In the genomic region with DNA sequence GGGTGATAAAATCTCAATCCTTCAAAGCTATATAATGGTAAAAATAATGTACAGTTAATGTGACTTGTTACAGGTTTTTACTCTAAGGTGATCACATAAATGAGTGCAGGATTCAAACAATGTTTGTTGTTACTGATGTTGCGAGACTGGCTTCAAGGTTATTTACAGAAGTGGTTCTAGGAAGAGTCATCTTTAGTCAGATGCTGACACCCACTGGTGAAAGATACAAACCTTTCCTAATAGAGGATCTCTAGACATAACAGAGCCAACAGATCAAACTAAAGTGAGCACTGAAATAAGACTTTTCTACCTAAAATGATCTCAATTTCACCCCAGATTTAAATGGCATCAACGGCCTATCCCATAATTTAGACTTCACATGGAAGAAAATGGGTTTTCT, we compare ENCODE assay signal across 9 cellular contexts. TPM values are rescaled to one million over a fixed set of nuclear protein-coding genes. Genes with fewer than 3 reads are reported as not detected.
A peak's percentile ranks its signal among the peaks of the same experiment; 100 is the strongest.
DNase-seq lines count a peak whose midpoint lies in the region; ATAC-seq, FAIRE-seq and TF ChIP-seq lines count a peak whose summit lies in the region.
"Had no signal": no experiment of that assay in that cellular context is flagged by ENCODE, and none has a peak within 500 bp of the region (broad histone marks: within the 10 kb centered on the region; RNA-seq: fewer than 3 reads in every experiment).

No MANE protein-coding gene starts in this region.

- no peak overlapping the region for H3K27ac ChIP-seq in right lobe of liver

- peak; percentile 59 for DNase-seq in ACHN
- no peak for DNase-seq in GM19239 (ENCODE audit: insufficient read length, low spot score)
- DNase-seq in NCI-H446 treated with DMSO at 0.1 percent for 48 hours (lab: John Stamatoyannopoulos, UW) = peak; percentile 39
- peak; percentile 70 for DNase-seq in bronchial epithelial cell (ENCODE audit: low read depth)
- DNase-seq in right lobe of liver = no peak
- no peak for DNase-seq in NK-92 (lab: John Stamatoyannopoulos, UW; ENCODE audit: unreplicated experiment)
- DNase-seq: activated naive CD8-positive, alpha-beta T cell treated with anti-CD3 and anti-CD28 coated beads, Interleukin-2, amount 10 ng/mL, durations not matched to agents 7 days and 5 days had no signal

- peak; percentile 38 for TF ChIP-seq CTCF in bronchial epithelial cell (IDR thresholded peaks at IDR 0.05; ENCODE audit: insufficient read depth, low read length, severe bottlenecking)
- TF ChIP-seq CTCF in right lobe of liver (IDR thresholded peaks at IDR 0.05) = peak; percentile 43 to 55 (median 48)

- H3K4me3 ChIP-seq in bronchial epithelial cell (ENCODE audit: low read depth, low read length) = no peak overlapping the region
- H3K4me3 ChIP-seq in right lobe of liver = no peak overlapping the region

- 42% methylated on average over 2 of the region's 2 CpGs for WGBS in right lobe of liver (ENCODE audit: insufficient coverage, low coverage, low lambda C conversion rate, missing lambda C conversion rate)

- no peaks in the 10 kb centered on the region for H3K27me3 ChIP-seq in bronchial epithelial cell (ENCODE audit: control insufficient read depth, insufficient read depth, low read length)
- no peaks in the 10 kb centered on the region for H3K27me3 ChIP-seq in right lobe of liver

- no peaks in the 10 kb centered on the region for H3K36me3 ChIP-seq in bronchial epithelial cell (ENCODE audit: control insufficient read depth, insufficient read depth, low read length)
- H3K36me3 ChIP-seq in right lobe of liver = peaks cover 0 to 8% (median 0%) of the 10 kb centered on the region in 4 donors

- no peaks in the 10 kb centered on the region for H3K9me3 ChIP-seq in right lobe of liver

- ATAC-seq in right lobe of liver (peak; percentile 57 to 91 (median 77)), GM21528 (IDR thresholded peaks at IDR 0.05; ENCODE audit: low FRiP score, unreplicated experiment) (no peak), HG02678 (IDR thresholded peaks at IDR 0.05; ENCODE audit: unreplicated experiment) (no peak)

- peak; percentile 11 for FAIRE-seq in GM19239 (lab: Jason Lieb, UNC)
- no peak for FAIRE-seq in bronchial epithelial cell (lab: Jason Lieb, UNC)

- in situ Hi-C loops in ACHN (cut with HindIII; ENCODE audit: low pct_ligation_motif_present, low pct_unique_long_range_greater_than_20kb, low sequenced_read_pairs) = no loop called here

- H3K4me1 ChIP-seq in right lobe of liver = no peaks in the 10 kb centered on the region

- TF ChIP-seq POLR2A in right lobe of liver (IDR thresholded peaks at IDR 0.05) = no peak

- intact Hi-C loops in right lobe of liver (cut with DNase I) = no loop called here

RNA-seq across cellular contexts. Expression of gene ARSB, which starts 20.2 kb away (rescaled TPM):
- total RNA-seq in bronchial epithelial cell = 1.4 and 1.8 TPM in 2 replicates
- total RNA-seq in right lobe of liver = 10 to 100 TPM in 1 of 6 experiments, 1 to 10 TPM in 5; 5.0 to 11.7 (median 8.7) TPM

Comparison
In these comparisons a context has a peak if more than half of its experiments do, and no peak if none do; other contexts are left out.
1. DNase-seq: peak in ACHN (single experiment), NCI-H446 treated with DMSO at 0.1 percent for 48 hours (single experiment) and bronchial epithelial cell (single experiment); none in GM19239 (single experiment), right lobe of liver (0 of 3) and NK-92 (single experiment).
2. ATAC-seq: peak in right lobe of liver (4 of 4); none in GM21528 (single experiment) and HG02678 (single experiment).